1 cellular context compared by ENCODE assay signal in the genomic region with DNA sequence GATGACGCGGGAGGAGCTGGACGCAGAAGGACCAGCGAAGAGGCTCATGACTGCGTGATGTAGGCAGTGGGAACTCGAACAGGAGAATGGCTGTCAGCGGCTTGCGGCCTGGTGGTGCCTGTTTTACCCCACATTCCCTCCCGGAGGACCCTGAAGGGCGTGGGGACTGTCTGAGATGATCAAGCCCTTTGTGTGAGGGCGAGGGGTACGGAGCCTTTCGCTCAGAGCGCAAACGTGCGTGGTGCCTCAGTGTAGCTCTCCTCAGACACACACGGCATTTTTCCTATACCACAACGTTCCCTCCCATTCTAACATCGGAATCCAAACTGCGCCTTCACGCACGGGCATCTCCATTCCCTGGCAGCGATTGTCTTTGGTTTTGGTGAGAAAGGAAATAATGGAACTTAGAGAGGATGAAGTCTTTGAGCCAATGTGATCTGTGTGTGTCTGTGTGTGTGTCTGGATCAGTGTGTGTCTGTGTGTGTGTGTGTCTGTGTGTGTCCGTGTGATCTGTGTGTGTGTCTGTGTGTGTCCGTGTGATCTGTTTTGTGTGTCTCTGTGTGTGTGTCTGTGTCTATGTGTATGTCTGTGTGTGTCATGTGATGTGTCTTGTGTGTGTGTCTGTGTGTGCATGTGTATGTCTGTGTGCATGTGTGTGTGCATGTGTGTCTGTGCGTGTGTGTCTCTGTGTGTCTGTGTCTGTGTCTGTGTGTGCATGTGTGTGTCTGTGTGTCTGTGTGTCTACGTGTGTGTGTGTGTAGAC.
TF ChIP-seq lines count a peak whose summit lies in the region.

No MANE protein-coding gene starts in this region.

TF ChIP-seq in HepG2, 621 proteins besides CTCF, POLR2A, EP300 and RAD21 (continues in another document):
- TF ChIP-seq SIN3B (IDR thresholded peaks at IDR 0.05; ENCODE audit: low read length): no peak
- TF ChIP-seq, protein P1, sequence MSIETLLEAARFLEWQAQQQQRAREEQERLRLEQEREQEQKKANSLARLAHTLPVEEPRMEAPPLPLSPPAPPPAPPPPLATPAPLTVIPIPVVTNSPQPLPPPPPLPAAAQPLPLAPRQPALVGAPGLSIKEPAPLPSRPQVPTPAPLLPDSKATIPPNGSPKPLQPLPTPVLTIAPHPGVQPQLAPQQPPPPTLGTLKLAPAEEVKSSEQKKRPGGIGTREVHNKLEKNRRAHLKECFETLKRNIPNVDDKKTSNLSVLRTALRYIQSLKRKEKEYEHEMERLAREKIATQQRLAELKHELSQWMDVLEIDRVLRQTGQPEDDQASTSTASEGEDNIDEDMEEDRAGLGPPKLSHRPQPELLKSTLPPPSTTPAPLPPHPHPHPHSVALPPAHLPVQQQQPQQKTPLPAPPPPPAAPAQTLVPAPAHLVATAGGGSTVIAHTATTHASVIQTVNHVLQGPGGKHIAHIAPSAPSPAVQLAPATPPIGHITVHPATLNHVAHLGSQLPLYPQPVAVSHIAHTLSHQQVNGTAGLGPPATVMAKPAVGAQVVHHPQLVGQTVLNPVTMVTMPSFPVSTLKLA (IDR thresholded peaks at IDR 0.05): peak; percentile 83
- no peak for TF ChIP-seq ZNF709 (CRISPR knock-in tag; IDR thresholded peaks at IDR 0.05)
- no peak for TF ChIP-seq SOX13 (IDR thresholded peaks at IDR 0.05)
- TF ChIP-seq SOX13 (CRISPR knock-in tag; conservative IDR thresholded peaks at IDR 0.05 in 1 of 2, IDR thresholded peaks at IDR 0.05 in 1 of 2): no peak
- TF ChIP-seq ZNF782 (CRISPR knock-in tag; IDR thresholded peaks at IDR 0.05; ENCODE audit: borderline replicate concordance): peak; percentile 33; the same call in 1 of the 2 replicates
- TF ChIP-seq HDAC6 (IDR thresholded peaks at IDR 0.05; ENCODE audit: low read depth, low read length): no peak
- no peak for TF ChIP-seq JUND (CRISPR knock-in tag; IDR thresholded peaks at IDR 0.05)
- TF ChIP-seq, protein P2, sequence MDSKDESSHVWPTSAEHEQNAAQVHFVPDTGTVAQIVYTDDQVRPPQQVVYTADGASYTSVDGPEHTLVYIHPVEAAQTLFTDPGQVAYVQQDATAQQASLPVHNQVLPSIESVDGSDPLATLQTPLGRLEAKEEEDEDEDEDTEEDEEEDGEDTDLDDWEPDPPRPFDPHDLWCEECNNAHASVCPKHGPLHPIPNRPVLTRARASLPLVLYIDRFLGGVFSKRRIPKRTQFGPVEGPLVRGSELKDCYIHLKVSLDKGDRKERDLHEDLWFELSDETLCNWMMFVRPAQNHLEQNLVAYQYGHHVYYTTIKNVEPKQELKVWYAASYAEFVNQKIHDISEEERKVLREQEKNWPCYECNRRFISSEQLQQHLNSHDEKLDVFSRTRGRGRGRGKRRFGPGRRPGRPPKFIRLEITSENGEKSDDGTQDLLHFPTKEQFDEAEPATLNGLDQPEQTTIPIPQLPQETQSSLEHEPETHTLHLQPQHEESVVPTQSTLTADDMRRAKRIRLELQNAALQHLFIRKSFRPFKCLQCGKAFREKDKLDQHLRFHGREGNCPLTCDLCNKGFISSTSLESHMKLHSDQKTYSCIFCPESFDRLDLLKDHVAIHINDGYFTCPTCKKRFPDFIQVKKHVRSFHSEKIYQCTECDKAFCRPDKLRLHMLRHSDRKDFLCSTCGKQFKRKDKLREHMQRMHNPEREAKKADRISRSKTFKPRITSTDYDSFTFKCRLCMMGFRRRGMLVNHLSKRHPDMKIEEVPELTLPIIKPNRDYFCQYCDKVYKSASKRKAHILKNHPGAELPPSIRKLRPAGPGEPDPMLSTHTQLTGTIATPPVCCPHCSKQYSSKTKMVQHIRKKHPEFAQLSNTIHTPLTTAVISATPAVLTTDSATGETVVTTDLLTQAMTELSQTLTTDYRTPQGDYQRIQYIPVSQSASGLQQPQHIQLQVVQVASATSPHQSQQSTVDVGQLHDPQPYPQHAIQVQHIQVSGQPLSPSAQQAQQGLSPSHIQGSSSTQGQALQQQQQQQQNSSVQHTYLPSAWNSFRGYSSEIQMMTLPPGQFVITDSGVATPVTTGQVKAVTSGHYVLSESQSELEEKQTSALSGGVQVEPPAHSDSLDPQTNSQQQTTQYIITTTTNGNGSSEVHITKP (CRISPR knock-in tag; IDR thresholded peaks at IDR 0.05; ENCODE audit: low read depth): no peak
- no peak for TF ChIP-seq NFIC (IDR thresholded peaks at IDR 0.05; ENCODE audit: low read length)
- no peak for TF ChIP-seq CEBPB (IDR thresholded peaks at IDR 0.05; ENCODE audit: borderline replicate concordance, low read depth, low read length)
- TF ChIP-seq, protein P3, sequence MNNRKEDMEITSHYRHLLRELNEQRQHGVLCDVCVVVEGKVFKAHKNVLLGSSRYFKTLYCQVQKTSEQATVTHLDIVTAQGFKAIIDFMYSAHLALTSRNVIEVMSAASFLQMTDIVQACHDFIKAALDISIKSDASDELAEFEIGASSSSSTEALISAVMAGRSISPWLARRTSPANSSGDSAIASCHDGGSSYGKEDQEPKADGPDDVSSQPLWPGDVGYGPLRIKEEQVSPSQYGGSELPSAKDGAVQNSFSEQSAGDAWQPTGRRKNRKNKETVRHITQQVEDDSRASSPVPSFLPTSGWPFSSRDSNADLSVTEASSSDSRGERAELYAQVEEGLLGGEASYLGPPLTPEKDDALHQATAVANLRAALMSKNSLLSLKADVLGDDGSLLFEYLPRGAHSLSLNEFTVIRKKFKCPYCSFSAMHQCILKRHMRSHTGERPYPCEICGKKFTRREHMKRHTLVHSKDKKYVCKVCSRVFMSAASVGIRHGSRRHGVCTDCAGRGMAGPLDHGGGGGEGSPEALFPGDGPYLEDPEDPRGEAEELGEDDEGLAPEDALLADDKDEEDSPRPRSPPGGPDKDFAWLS (CRISPR knock-in tag; IDR thresholded peaks at IDR 0.05; ENCODE audit: borderline replicate concordance): no peak
- peak; percentile 34; the same call in 1 of the 2 replicates for TF ChIP-seq RAD51 (IDR thresholded peaks at IDR 0.05; ENCODE audit: borderline replicate concordance)
- no peak for TF ChIP-seq ZNF256 (CRISPR knock-in tag; conservative IDR thresholded peaks at IDR 0.05)
- no peak for TF ChIP-seq PHF5A (CRISPR knock-in tag; IDR thresholded peaks at IDR 0.05; ENCODE audit: low read depth, unreplicated experiment)
- TF ChIP-seq, protein P4, sequence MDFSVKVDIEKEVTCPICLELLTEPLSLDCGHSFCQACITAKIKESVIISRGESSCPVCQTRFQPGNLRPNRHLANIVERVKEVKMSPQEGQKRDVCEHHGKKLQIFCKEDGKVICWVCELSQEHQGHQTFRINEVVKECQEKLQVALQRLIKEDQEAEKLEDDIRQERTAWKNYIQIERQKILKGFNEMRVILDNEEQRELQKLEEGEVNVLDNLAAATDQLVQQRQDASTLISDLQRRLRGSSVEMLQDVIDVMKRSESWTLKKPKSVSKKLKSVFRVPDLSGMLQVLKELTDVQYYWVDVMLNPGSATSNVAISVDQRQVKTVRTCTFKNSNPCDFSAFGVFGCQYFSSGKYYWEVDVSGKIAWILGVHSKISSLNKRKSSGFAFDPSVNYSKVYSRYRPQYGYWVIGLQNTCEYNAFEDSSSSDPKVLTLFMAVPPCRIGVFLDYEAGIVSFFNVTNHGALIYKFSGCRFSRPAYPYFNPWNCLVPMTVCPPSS (IDR thresholded peaks at IDR 0.05): peak; percentile 90; the same call in 1 of the 2 replicates
- TF ChIP-seq, protein P5, sequence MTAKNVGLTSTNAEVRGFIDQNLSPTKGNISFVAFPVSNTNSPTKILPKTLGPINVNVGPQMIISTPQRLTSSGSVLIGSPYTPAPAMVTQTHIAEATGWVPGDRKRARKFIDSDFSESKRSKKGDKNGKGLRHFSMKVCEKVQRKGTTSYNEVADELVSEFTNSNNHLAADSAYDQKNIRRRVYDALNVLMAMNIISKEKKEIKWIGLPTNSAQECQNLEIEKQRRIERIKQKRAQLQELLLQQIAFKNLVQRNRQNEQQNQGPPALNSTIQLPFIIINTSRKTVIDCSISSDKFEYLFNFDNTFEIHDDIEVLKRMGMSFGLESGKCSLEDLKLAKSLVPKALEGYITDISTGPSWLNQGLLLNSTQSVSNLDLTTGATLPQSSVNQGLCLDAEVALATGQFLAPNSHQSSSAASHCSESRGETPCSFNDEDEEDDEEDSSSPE (CRISPR knock-in tag; IDR thresholded peaks at IDR 0.05): no peak
- TF ChIP-seq TCF7L2 (IDR thresholded peaks at IDR 0.05; ENCODE audit: low read depth, low read length): no peak
- peak; percentile 13; the same call in 1 of the 2 replicates for TF ChIP-seq LCORL (IDR thresholded peaks at IDR 0.05)
- TF ChIP-seq LCORL (CRISPR knock-in tag; IDR thresholded peaks at IDR 0.05): no peak
- no peak for TF ChIP-seq REXO4 (CRISPR knock-in tag; IDR thresholded peaks at IDR 0.05; ENCODE audit: borderline replicate concordance)
- TF ChIP-seq IKZF1 (IDR thresholded peaks at IDR 0.05): peak; percentile 98; the same call in 1 of the 2 replicates
- TF ChIP-seq, protein P6, sequence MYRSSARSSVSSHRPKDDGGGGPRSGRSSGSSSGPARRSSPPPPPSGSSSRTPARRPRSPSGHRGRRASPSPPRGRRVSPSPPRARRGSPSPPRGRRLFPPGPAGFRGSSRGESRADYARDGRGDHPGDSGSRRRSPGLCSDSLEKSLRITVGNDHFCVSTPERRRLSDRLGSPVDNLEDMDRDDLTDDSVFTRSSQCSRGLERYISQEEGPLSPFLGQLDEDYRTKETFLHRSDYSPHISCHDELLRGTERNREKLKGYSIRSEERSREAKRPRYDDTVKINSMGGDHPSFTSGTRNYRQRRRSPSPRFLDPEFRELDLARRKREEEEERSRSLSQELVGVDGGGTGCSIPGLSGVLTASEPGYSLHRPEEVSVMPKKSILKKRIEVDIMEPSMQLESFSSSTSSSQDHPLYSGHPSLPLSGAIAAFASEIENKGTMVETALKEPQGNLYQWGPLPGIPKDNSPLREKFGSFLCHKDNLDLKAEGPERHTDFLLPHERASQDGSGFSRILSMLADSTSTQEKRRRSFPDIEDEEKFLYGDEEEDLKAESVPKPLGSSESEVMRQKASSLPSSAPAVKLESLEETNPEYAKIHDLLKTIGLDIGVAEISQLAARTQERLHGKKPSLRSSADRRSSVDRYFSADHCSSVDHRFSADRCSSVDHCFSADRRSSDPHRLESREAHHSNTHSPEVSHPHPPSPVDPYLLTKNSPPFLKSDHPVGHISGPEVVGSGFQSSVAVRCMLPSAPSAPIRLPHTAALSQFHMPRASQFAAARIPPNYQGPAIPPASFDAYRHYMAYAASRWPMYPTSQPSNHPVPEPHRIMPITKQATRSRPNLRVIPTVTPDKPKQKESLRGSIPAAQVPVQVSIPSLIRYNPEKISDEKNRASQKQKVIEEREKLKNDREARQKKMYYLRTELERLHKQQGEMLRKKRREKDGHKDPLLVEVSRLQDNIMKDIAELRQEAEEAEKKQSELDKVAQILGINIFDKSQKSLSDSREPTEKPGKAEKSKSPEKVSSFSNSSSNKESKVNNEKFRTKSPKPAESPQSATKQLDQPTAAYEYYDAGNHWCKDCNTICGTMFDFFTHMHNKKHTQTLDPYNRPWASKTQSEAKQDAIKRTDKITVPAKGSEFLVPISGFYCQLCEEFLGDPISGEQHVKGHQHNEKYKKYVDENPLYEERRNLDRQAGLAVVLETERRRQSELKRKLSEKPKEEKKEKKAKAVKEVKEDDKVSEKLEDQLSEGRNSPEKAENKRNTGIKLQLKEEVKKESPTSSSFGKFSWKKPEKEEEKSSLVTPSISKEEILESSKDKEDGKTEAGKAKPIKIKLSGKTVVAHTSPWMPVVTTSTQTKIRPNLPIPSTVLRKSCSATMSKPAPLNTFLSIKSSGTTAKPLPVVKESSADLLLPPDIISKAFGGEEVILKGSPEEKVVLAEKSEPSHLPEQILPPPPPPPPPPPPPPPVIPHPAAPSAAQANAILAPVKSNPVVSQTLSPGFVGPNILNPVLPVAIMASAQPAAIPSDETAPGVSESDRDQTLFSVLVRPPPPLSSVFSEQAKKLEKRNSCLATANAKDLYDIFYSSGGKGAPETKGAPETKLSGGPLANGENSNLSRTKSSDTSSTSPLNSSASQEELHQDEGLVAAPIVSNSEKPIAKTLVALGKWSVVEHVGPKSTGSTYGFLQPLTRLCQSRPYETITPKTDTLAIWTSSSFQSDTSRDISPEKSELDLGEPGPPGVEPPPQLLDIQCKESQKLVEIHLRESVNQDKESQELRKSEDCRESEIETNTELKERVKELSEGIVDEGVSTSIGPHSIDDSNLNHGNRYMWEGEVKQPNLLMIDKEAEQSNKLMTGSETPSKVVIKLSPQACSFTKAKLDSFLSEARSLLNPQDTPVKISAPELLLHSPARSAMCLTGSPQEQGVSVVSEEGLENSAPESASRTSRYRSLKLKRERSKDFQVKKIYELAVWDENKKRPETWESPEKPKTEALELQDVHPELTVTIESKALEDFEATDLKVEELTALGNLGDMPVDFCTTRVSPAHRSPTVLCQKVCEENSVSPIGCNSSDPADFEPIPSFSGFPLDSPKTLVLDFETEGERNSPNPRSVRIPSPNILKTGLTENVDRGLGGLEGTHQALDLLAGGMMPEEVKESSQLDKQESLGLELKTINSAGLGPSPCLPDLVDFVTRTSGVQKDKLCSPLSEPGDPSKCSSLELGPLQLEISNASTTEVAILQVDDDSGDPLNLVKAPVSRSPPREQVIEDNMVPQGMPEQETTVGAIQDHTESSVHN (CRISPR knock-in tag; IDR thresholded peaks at IDR 0.05): 0 out of 2 replicates have a peak, but pooled peaks have one; percentile 38
- 0 out of 2 replicates have a peak, but pooled peaks have one; percentile 28 for TF ChIP-seq FOXK2 (IDR thresholded peaks at IDR 0.05)
- 0 out of 2 replicates have a peak, but pooled peaks have one; percentile 86 for TF ChIP-seq ATM (IDR thresholded peaks at IDR 0.05; ENCODE audit: borderline replicate concordance)
- no peak for TF ChIP-seq ZNF670 (CRISPR knock-in tag; IDR thresholded peaks at IDR 0.05; ENCODE audit: borderline replicate concordance)
- no peak for TF ChIP-seq ZSCAN30 (CRISPR knock-in tag; IDR thresholded peaks at IDR 0.05)
- TF ChIP-seq ZNF550 (CRISPR knock-in tag; IDR thresholded peaks at IDR 0.05; ENCODE audit: borderline replicate concordance): no peak
